In genomic region chr1:43513471-43514173, GRCh38 we compare ENCODE assay signal across 22 cellular contexts. TPM values are rescaled to one million over a fixed set of nuclear protein-coding genes. Genes with fewer than 3 reads are reported as not detected.
"Had no signal": no experiment of that assay in that cellular context is flagged by ENCODE, and none has a peak within 500 bp of the region (broad histone marks: within the 10 kb centered on the region; RNA-seq: fewer than 3 reads in every experiment).

No MANE protein-coding gene starts in this region.

- H3K4me2 ChIP-seq: SK-N-SH had no signal

- ATAC-seq: Panc1, PC-3 had no signal

- H3K36me3 ChIP-seq: MG63 had no signal

- H3K27ac ChIP-seq: RWPE1 had no signal

- H3K9me3 ChIP-seq: MG63, SK-N-SH had no signal

- DNase-seq: Karpas-422, KG1, MG63, NCI-H1092, NCI-H1105 treated with DMSO at 0.1 percent for 48 hours, NCI-H1436, NCI-H187, NCI-H2029, NCI-H2081 treated with DMSO at 0.1 percent for 48 hours, NCI-H2171, NCI-H226, NCI-H446, NCI-H510A, NCI-H524 treated with DMSO at 0.1 percent for 48 hours, NCI-H69, NCI-H774, PC-3, SHP77, SK-N-SH had no signal

- H3K27me3 ChIP-seq: MG63 had no signal

- H3K9ac ChIP-seq: SK-N-SH had no signal

- H3K4me3 ChIP-seq: MG63 had no signal

RNA-seq across cellular contexts. Expression of gene HYI, which starts 59.9 kb away (rescaled TPM):
- total RNA-seq: OCI-LY7 had no signal
